Comparison of ENCODE assay signal across 16 cellular contexts in genomic region chr2:40420478-40420877, GRCh38. TPM values are rescaled to one million over a fixed set of nuclear protein-coding genes. Genes with fewer than 3 reads are reported as not detected.
DNase-seq lines count a peak whose midpoint lies in the region; ATAC-seq and TF ChIP-seq lines count a peak whose summit lies in the region.
"Had no signal": no experiment of that assay in that cellular context is flagged by ENCODE, and none has a peak within 500 bp of the region (broad histone marks: within the 10 kb centered on the region; RNA-seq: fewer than 3 reads in every experiment).

No MANE protein-coding gene starts in this region.

- H3K9me3 ChIP-seq in ascending aorta (no peaks in the 10 kb centered on the region), fibroblast of lung (ENCODE audit: control insufficient read depth, insufficient read depth, low read depth, low read length) (no peaks in the 10 kb centered on the region), muscle layer of duodenum (ENCODE audit: control insufficient read depth in 1 of 2, low read length in 2 of 2) (no peaks in the 10 kb centered on the region), testis (no peaks in the 10 kb centered on the region)

- peak overlapping the region; percentile 59 for H2AFZ ChIP-seq in fibroblast of lung (ENCODE audit: low read length)

- peaks cover 6% of the 10 kb centered on the region for H3K79me2 ChIP-seq in fibroblast of lung (ENCODE audit: control insufficient read depth, insufficient read depth, low read length)

- TF ChIP-seq CTCF in ascending aorta (IDR thresholded peaks at IDR 0.05): no peak
- no peak for TF ChIP-seq CTCF in fibroblast of lung (conservative IDR thresholded peaks at IDR 0.05 in 1 of 2, IDR thresholded peaks at IDR 0.05 in 1 of 2; ENCODE audit: low read depth in 1 of 2, low read length in 2 of 2)
- no peak for TF ChIP-seq CTCF in testis (IDR thresholded peaks at IDR 0.05)

- intact Hi-C loops in ascending aorta (cut with DNase I) (no loop called here), testis (cut with DNase I; ENCODE audit: low total_unique reads) (no loop called here)

- WGBS in testis, 2 donors: 45 to 58% methylated on average over 3 of the region's 3 CpGs

- H3K4me3 ChIP-seq in ascending aorta (peak overlapping the region; percentile 17 to 43), fibroblast of lung (replicated peaks in 1 of 4; ENCODE audit: control extremely low read depth in 1 of 4, insufficient read depth in 1 of 4, low read depth in 3 of 4, low read length in 4 of 4) (no peak overlapping the region), muscle layer of duodenum (ENCODE audit: low read depth in 1 of 2, low read length in 2 of 2) (no peak overlapping the region), testis (no peak overlapping the region)

- H3K27ac ChIP-seq in ascending aorta (peak overlapping the region; percentile 58 to 66), fibroblast of lung (ENCODE audit: insufficient read depth, low read length) (no peak overlapping the region), muscle layer of duodenum (ENCODE audit: low read length) (peak overlapping the region; percentile 76), testis (peak overlapping the region; percentile 3 to 60)
- H3K27ac ChIP-seq: RWPE1 had no signal

- H4K20me1 ChIP-seq in fibroblast of lung (ENCODE audit: control insufficient read depth, extremely low read depth, insufficient read depth, low read length): no peaks in the 10 kb centered on the region

- H3K27me3 ChIP-seq in ascending aorta: no peaks in the 10 kb centered on the region
- H3K27me3 ChIP-seq in fibroblast of lung (ENCODE audit: control insufficient read depth, insufficient read depth, low read length): no peaks in the 10 kb centered on the region
- no peaks in the 10 kb centered on the region for H3K27me3 ChIP-seq in muscle layer of duodenum (ENCODE audit: low read depth, low read length)
- no peaks in the 10 kb centered on the region for H3K27me3 ChIP-seq in testis

- ATAC-seq in GM18511 (IDR thresholded peaks at IDR 0.05; ENCODE audit: unreplicated experiment) (no peak), GM19035 (IDR thresholded peaks at IDR 0.05; ENCODE audit: unreplicated experiment) (no peak)

- H3K9ac ChIP-seq in fibroblast of lung (ENCODE audit: insufficient read depth, low read length): no peak overlapping the region

- DNase-seq in ascending aorta (ENCODE audit: low spot score in 2 of 2) (no peak), fibroblast of lung (ENCODE audit: low read depth in 2 of 2) (peak in 1 of 2 donors; percentile 57), testis (no peak), DMS79 treated with DMSO at 0.1 percent for 48 hours (lab: John Stamatoyannopoulos, UW) (no peak)
- DNase-seq in activated effector memory CD4-positive, alpha-beta T cell treated with anti-CD3 and anti-CD28 coated beads, Interleukin-2, amount 50 U/mL, for 16 hours: no peak
- DNase-seq: CD4-positive, CD25-positive, alpha-beta regulatory T cell; DMS53; HFFc6; NCI-H1436 treated with DMSO at 0.1 percent for 48 hours; NCI-H2081 treated with DMSO at 0.1 percent for 48 hours; NCI-H2227 treated with DMSO at 0.1 percent for 48 hours had no signal

- peak overlapping the region; percentile 58 for H3K4me2 ChIP-seq in fibroblast of lung (ENCODE audit: extremely low read depth, insufficient read depth, low read length)

- H3K4me1 ChIP-seq in ascending aorta (peaks cover 0 to 5% of the 10 kb centered on the region in 2 donors), fibroblast of lung (ENCODE audit: control insufficient read depth, extremely low read depth, insufficient read depth, low read length) (no peaks in the 10 kb centered on the region), muscle layer of duodenum (ENCODE audit: control insufficient read depth in 1 of 2, insufficient read depth in 2 of 2, low read length in 2 of 2) (peaks cover 7 to 24% of the 10 kb centered on the region in 2 donors), testis (no peaks in the 10 kb centered on the region)

- no peaks in the 10 kb centered on the region for H3K36me3 ChIP-seq in ascending aorta
- H3K36me3 ChIP-seq in fibroblast of lung (ENCODE audit: control insufficient read depth, insufficient read depth, low read length): no peaks in the 10 kb centered on the region
- no peaks in the 10 kb centered on the region for H3K36me3 ChIP-seq in muscle layer of duodenum (ENCODE audit: control insufficient read depth in 1 of 2, insufficient read depth in 2 of 2, low read length in 2 of 2)
- H3K36me3 ChIP-seq in testis (ENCODE audit: low read depth, missing control alignments): no peaks in the 10 kb centered on the region

- TF ChIP-seq POLR2A in testis (IDR thresholded peaks at IDR 0.05): no peak

RNA-seq across cellular contexts. Expression of gene SLC8A1, which starts 31.4 kb away (rescaled TPM):
- total RNA-seq in ascending aorta (5.6 TPM), fibroblast of lung (74.0 and 109 TPM in 2 replicates), testis (1 to 10 TPM; 1.4 to 3.2 TPM)
- polyA plus RNA-seq in fibroblast of lung (16.0 and 17.4 TPM in 2 replicates), testis (ENCODE audit: insufficient read depth, low read depth, low replicate concordance) (3.6 TPM)
- 10.2 and 11.3 TPM in 2 replicates for polyA plus RNA-seq in fibroblast of lung (2012)
- 16.0 and 19.7 TPM in 2 replicates for polyA minus RNA-seq in fibroblast of lung (ENCODE audit: low replicate concordance)
- total RNA-seq: CD4-positive, CD25-positive, alpha-beta regulatory T cell; H4 had no signal

Comparison
In these comparisons a context has a peak if more than half of its experiments do, and no peak if none do; other contexts are left out.
1. H3K4me3 ChIP-seq: peak in ascending aorta (2 of 2); none in fibroblast of lung (0 of 4), muscle layer of duodenum (0 of 2) and testis (0 of 2).
2. RNA of gene SLC8A1, which starts 31.4 kb away (total RNA-seq): 74.0 to 109 TPM in fibroblast of lung; 5.6 TPM in ascending aorta (single experiment) and 1.4 to 3.2 TPM in testis; every median in the first group is over 10 times any median in the second.